8 cellular contexts compared by ENCODE assay signal in the genomic region with DNA sequence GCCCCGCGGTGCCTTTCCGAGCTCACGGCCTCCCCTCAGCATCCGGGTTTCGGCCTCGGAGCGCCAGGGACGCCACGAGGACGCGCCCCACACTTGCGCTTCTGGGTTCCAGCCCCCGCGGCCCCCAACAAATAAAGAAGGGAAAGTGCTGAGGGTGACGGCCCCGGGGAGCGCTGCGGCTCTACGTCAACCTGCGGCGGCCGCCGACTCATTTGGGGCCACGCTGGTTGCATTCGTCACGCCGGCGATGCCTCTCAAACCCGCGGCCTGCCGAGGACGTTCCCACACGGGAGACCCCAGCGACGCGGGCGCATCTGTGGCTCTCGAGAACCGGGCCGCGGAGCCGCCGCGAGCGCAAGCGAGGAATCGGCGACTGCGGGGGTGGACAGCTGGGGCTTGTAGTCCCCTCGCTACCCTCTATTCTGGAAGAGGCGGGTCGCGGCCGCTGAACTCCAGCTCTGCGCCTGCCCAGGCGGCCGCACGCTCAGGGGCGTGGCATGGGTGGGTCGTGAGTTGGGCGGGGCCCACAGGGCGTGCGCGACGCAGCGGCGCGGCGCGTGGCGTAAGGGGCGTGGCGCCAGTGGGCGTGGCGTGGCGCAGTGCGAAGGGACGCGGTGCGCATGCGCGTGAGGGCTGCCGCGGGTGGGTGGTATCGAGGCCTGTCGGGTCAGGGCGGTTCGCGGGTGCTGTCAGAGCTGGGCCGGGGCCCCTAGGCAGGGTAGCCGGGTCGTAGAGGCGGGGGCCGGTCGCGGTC. TPM values are rescaled to one million over a fixed set of nuclear protein-coding genes. Genes with fewer than 3 reads are reported as not detected.
DNase-seq lines count a peak whose midpoint lies in the region; ATAC-seq and TF ChIP-seq lines count a peak whose summit lies in the region.

A gene with protein sequence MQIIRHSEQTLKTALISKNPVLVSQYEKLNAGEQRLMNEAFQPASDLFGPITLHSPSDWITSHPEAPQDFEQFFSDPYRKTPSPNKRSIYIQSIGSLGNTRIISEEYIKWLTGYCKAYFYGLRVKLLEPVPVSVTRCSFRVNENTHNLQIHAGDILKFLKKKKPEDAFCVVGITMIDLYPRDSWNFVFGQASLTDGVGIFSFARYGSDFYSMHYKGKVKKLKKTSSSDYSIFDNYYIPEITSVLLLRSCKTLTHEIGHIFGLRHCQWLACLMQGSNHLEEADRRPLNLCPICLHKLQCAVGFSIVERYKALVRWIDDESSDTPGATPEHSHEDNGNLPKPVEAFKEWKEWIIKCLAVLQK (plus strand): TSS at position 599 of the 754 bp plus-strand sequence. CDS start 2,145 bp downstream, outside the sequence.

- peak within 1 kb of the TSS; percentile 98 for H3K27ac ChIP-seq in hepatocyte

- H3K9me2 ChIP-seq in hepatocyte (replicated peaks; ENCODE audit: insufficient read depth), result no peaks in the 10 kb centered on the region

- H3K4me3 ChIP-seq in hepatocyte, result peak within 1 kb of the TSS; percentile 87

- H3K36me3 ChIP-seq in hepatocyte (replicated peaks; ENCODE audit: insufficient read depth, low read depth), result no peaks in the 10 kb centered on the region

- H3K9me3 ChIP-seq in hepatocyte (ENCODE audit: low read depth), result no peaks in the 10 kb centered on the region

- DNase-seq in NCI-H2081 treated with DMSO at 0.1 percent for 48 hours (lab: John Stamatoyannopoulos, UW) (peak; percentile 50), T1000 (lab: John Stamatoyannopoulos, UW) (peak; percentile 95), astrocyte of the hippocampus (ENCODE audit: low read depth, low spot score) (peak; percentile 98), hepatocyte (ENCODE audit: low spot score) (peak; percentile 98), retina (peak; percentile 99), GM19240 (ENCODE audit: insufficient read length, low spot score) (no peak)

- H3K4me1 ChIP-seq in hepatocyte (ENCODE audit: insufficient read depth), result peaks cover 7% of the 10 kb centered on the region

- H4K20me1 ChIP-seq in hepatocyte (ENCODE audit: insufficient read depth, poor library complexity, severe bottlenecking), result no peaks in the 10 kb centered on the region

- ATAC-seq in GM18517 (IDR thresholded peaks at IDR 0.05; ENCODE audit: unreplicated experiment) (peak; percentile 84), HG03045 (IDR thresholded peaks at IDR 0.05; ENCODE audit: unreplicated experiment) (peak; percentile 90)

- H3K79me2 ChIP-seq in hepatocyte, result peaks cover 13% of the 10 kb centered on the region

- no peaks in the 10 kb centered on the region for H3K27me3 ChIP-seq in hepatocyte

- no peak for TF ChIP-seq CTCF in hepatocyte (IDR thresholded peaks at IDR 0.05; ENCODE audit: poor library complexity)

- WGBS in hepatocyte (ENCODE audit: low lambda C conversion rate, missing lambda C conversion rate), result 2% methylated on average over 88 of the region's 97 CpGs

- peak within 1 kb of the TSS; percentile 96 for H2AFZ ChIP-seq in hepatocyte

- H3K4me2 ChIP-seq in hepatocyte, result peak within 1 kb of the TSS; percentile 89

RNA-seq across cellular contexts. Expression of the gene that starts here (rescaled TPM):
- total RNA-seq in hepatocyte, result 58.8 and 64.7 TPM in 2 replicates
- polyA plus RNA-seq in hepatocyte, result 51.6 and 53.1 TPM in 2 replicates
